In genomic region chr10:110408203-110408871, GRCh38 we compare ENCODE assay signal across 13 cellular contexts.
DNase-seq lines count a peak whose midpoint lies in the region; ATAC-seq and TF ChIP-seq lines count a peak whose summit lies in the region.
"Had no signal": no experiment of that assay in that cellular context is flagged by ENCODE, and none has a peak within 500 bp of the region (broad histone marks: within the 10 kb centered on the region; RNA-seq: fewer than 3 reads in every experiment).

No MANE protein-coding gene starts in this region.

- CTCF ChIA-PET in activated CD4-positive, alpha-beta T cell treated with anti-CD3 and anti-CD28 coated beads for 36 hours (lab: Charles Lee): no interaction called here

- POLR2A ChIA-PET in activated CD4-positive, alpha-beta T cell treated with anti-CD3 and anti-CD28 coated beads for 36 hours (lab: Charles Lee): no interaction called here

- H3K27ac Mint-ChIP-seq in activated CD4-positive, alpha-beta T cell treated with anti-CD3 and anti-CD28 coated beads, Interleukin-2, amount 10 ng/mL, durations not matched to agents 24 days and 14 days: peak overlapping the region; percentile 8
- no peak overlapping the region for H3K27ac Mint-ChIP-seq in activated CD4-positive, alpha-beta T cell treated with anti-CD3 and anti-CD28 coated beads for 36 hours
- peak overlapping the region; percentile 43 for H3K27ac Mint-ChIP-seq in type B pancreatic cell

- no peaks in the 10 kb centered on the region for H3K9me3 Mint-ChIP-seq in activated CD4-positive, alpha-beta T cell treated with anti-CD3 and anti-CD28 coated beads, Interleukin-2, amount 10 ng/mL, durations not matched to agents 24 days and 14 days
- H3K9me3 Mint-ChIP-seq in activated CD4-positive, alpha-beta T cell treated with anti-CD3 and anti-CD28 coated beads for 36 hours (ENCODE audit: low read depth): no peaks in the 10 kb centered on the region
- H3K9me3 Mint-ChIP-seq in type B pancreatic cell: no peaks in the 10 kb centered on the region

- no peaks in the 10 kb centered on the region for H3K36me3 Mint-ChIP-seq in activated CD4-positive, alpha-beta T cell treated with anti-CD3 and anti-CD28 coated beads, Interleukin-2, amount 10 ng/mL, durations not matched to agents 24 days and 14 days (ENCODE audit: low read depth)
- H3K36me3 Mint-ChIP-seq in activated CD4-positive, alpha-beta T cell treated with anti-CD3 and anti-CD28 coated beads for 36 hours (ENCODE audit: low read depth): no peaks in the 10 kb centered on the region
- no peaks in the 10 kb centered on the region for H3K36me3 Mint-ChIP-seq in type B pancreatic cell

- H3K27me3 Mint-ChIP-seq in activated CD4-positive, alpha-beta T cell treated with anti-CD3 and anti-CD28 coated beads, Interleukin-2, amount 10 ng/mL, durations not matched to agents 24 days and 14 days: peaks cover 6% of the 10 kb centered on the region
- no peaks in the 10 kb centered on the region for H3K27me3 Mint-ChIP-seq in activated CD4-positive, alpha-beta T cell treated with anti-CD3 and anti-CD28 coated beads for 36 hours
- no peaks in the 10 kb centered on the region for H3K27me3 Mint-ChIP-seq in type B pancreatic cell

- no peak for ATAC-seq in activated CD4-positive, alpha-beta T cell treated with anti-CD3 and anti-CD28 coated beads for 36 hours
- no peak for ATAC-seq in GM21381 (IDR thresholded peaks at IDR 0.05; ENCODE audit: unreplicated experiment)
- no peak for ATAC-seq in HG03139 (IDR thresholded peaks at IDR 0.05; ENCODE audit: unreplicated experiment)
- ATAC-seq in GM21723 (IDR thresholded peaks at IDR 0.05; ENCODE audit: unreplicated experiment): no peak

- no peak overlapping the region for H3K4me3 ChIP-seq in fibroblast of pulmonary artery (replicated peaks; ENCODE audit: low read depth, low read length)
- H3K4me3 ChIP-seq: dorsolateral prefrontal cortex had no signal

- TF ChIP-seq CTCF in fibroblast of pulmonary artery (IDR thresholded peaks at IDR 0.05; ENCODE audit: low read length, missing control alignments): no peak
- TF ChIP-seq CTCF in type B pancreatic cell (conservative IDR thresholded peaks at IDR 0.05): no peak

- no peak overlapping the region for H3K4me3 Mint-ChIP-seq in activated CD4-positive, alpha-beta T cell treated with anti-CD3 and anti-CD28 coated beads, Interleukin-2, amount 10 ng/mL, durations not matched to agents 24 days and 14 days
- H3K4me3 Mint-ChIP-seq in activated CD4-positive, alpha-beta T cell treated with anti-CD3 and anti-CD28 coated beads for 36 hours: no peak overlapping the region
- no peak overlapping the region for H3K4me3 Mint-ChIP-seq in type B pancreatic cell

- peaks cover 48% of the 10 kb centered on the region for H3K4me1 Mint-ChIP-seq in activated CD4-positive, alpha-beta T cell treated with anti-CD3 and anti-CD28 coated beads, Interleukin-2, amount 10 ng/mL, durations not matched to agents 24 days and 14 days
- H3K4me1 Mint-ChIP-seq in activated CD4-positive, alpha-beta T cell treated with anti-CD3 and anti-CD28 coated beads for 36 hours: peaks cover 29% of the 10 kb centered on the region
- peaks cover 29% of the 10 kb centered on the region for H3K4me1 Mint-ChIP-seq in type B pancreatic cell (ENCODE audit: unreplicated experiment)

- no peak for DNase-seq in activated CD4-positive, alpha-beta T cell treated with anti-CD3 and anti-CD28 coated beads, Interleukin-2, amount 10 ng/mL, durations not matched to agents 24 days and 14 days
- no peak for DNase-seq in activated CD4-positive, alpha-beta T cell treated with anti-CD3 and anti-CD28 coated beads for 36 hours
- DNase-seq in T1000 (lab: John Stamatoyannopoulos, UW) (peak; percentile 79), fibroblast of pulmonary artery (ENCODE audit: low read depth) (peak; percentile 51), type B pancreatic cell (ENCODE audit: extremely low spot score, unreplicated experiment) (no peak)
- DNase-seq: activated CD4-positive, CD25-positive, alpha-beta regulatory T cell; activated naive CD4-positive, alpha-beta T cell; dorsolateral prefrontal cortex; NCI-H146; stimulated activated CD4-positive, alpha-beta T cell treated with anti-CD3 and anti-CD28 coated beads, Interleukin-1b, Interleukin-23, amount 100 ng/mL, for 48 hours had no signal

- intact Hi-C loops in activated CD4-positive, alpha-beta T cell treated with anti-CD3 and anti-CD28 coated beads, Interleukin-2, amount 10 ng/mL, durations not matched to agents 24 days and 14 days (cut with micrococcal nuclease): loop anchor here (2.0 kb wide), 1 partner anchor 14 kb away; no protein-coding TSS in a partner anchor
- intact Hi-C loops in activated CD4-positive, alpha-beta T cell treated with anti-CD3 and anti-CD28 coated beads for 36 hours (cut with DNase I, micrococcal nuclease): no loop called here

Comparison
In these comparisons a context has a peak if more than half of its experiments do, and no peak if none do; other contexts are left out.
1. DNase-seq: peak in T1000 (single experiment) and fibroblast of pulmonary artery (single experiment); none in activated CD4-positive, alpha-beta T cell treated with anti-CD3 and anti-CD28 coated beads, Interleukin-2, amount 10 ng/mL, durations not matched to agents 24 days and 14 days (single experiment), activated CD4-positive, alpha-beta T cell treated with anti-CD3 and anti-CD28 coated beads for 36 hours (single experiment) and type B pancreatic cell (single experiment).